9 cellular contexts compared by ENCODE assay signal in the genomic region with DNA sequence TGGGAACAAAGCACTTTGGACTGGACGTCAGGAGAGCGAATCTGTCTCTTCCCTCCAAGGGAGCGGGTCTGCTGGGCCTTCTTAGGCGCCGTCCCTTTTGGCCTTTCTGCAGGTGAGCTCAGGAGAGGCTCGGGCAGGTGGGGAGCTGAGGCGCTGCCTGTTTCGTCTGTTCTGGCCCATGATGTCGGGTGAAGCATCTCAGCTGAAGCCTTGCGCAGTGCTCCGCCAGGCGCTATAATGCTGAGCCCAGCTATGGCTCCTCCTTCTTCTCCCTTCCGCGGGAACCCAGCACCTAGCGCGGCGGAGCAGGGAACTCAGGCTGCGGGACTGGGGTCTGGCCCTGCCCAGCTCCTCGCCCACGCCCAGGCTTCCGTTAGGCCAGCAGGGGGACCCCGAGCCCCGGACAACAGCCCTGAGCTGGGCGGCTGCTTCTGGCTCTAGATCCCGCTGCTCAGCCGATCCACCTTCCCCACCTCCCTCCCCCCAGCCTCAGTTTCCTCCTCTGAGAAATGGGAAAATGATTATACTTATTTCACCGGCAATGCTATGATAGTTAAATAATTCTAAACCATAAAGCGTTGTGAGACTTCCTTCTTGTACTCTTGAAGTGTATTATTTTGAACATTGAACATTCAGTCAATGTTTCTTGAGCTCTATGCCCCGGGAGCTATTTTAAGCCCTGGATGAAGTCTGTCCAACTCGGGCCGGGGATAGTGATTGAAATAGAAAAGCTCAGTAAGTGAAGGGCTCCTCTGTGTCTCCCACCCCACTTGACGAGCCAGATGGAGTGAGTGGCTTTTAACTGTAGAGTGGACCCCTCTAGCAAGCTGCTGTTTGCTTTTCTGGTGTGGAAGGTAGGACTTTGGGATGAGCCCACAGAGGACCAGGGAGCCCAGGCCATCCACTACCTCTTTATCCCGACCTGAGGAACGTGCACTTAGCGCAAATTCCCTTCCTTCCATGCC. TPM values are rescaled to one million over a fixed set of nuclear protein-coding genes. Genes with fewer than 3 reads are reported as not detected.
A peak's percentile ranks its signal among the peaks of the same experiment; 100 is the strongest.
DNase-seq lines count a peak whose midpoint lies in the region; ATAC-seq and TF ChIP-seq lines count a peak whose summit lies in the region.
"Had no signal": no experiment of that assay in that cellular context is flagged by ENCODE, and none has a peak within 500 bp of the region (broad histone marks: within the 10 kb centered on the region; RNA-seq: fewer than 3 reads in every experiment).

No MANE protein-coding gene starts in this region.

- H3K4me1 Mint-ChIP-seq in activated naive CD8-positive, alpha-beta T cell treated with anti-CD3 and anti-CD28 coated beads, Interleukin-2, amount 50 U/mL, for 24 hours = peaks cover 3% of the 10 kb centered on the region

- H3K4me3 Mint-ChIP-seq in activated naive CD8-positive, alpha-beta T cell treated with anti-CD3 and anti-CD28 coated beads, Interleukin-2, amount 50 U/mL, for 24 hours = no peak overlapping the region

- H3K4me1 ChIP-seq in left ventricle myocardium inferior = peaks cover 9% of the 10 kb centered on the region

- peak; percentile 63 for TF ChIP-seq CTCF in GM13977 (IDR thresholded peaks at IDR 0.05; ENCODE audit: extremely low read depth, insufficient read depth, missing control alignments)
- TF ChIP-seq CTCF in left ventricle myocardium inferior (IDR thresholded peaks at IDR 0.05; ENCODE audit: borderline replicate concordance) = peak; percentile 86

- DNase-seq in AML-193 (lab: John Stamatoyannopoulos, UW) = peak; percentile 8 to 10
- peak; percentile 79 for DNase-seq in GM13977 (ENCODE audit: low spot score)
- peak; percentile 19 for DNase-seq in NCI-H526 treated with DMSO at 0.1 percent for 48 hours (lab: John Stamatoyannopoulos, UW)
- DNase-seq in activated naive CD8-positive, alpha-beta T cell treated with anti-CD3 and anti-CD28 coated beads, Interleukin-2, amount 50 U/mL, for 24 hours = peak; percentile 62
- DNase-seq in left ventricle myocardium inferior = peak; percentile 74
- peak; percentile 52 for DNase-seq in putamen (ENCODE audit: low spot score)

- in situ Hi-C loops in GM13977 (cut with MboI; ENCODE audit: low pct_unique_long_range_greater_than_20kb, low sequenced_read_pairs, unreplicated experiment) = no loop called here

- H3K27me3 Mint-ChIP-seq in activated naive CD8-positive, alpha-beta T cell treated with anti-CD3 and anti-CD28 coated beads, Interleukin-2, amount 50 U/mL, for 24 hours = peaks cover 37% of the 10 kb centered on the region

- H3K27me3 ChIP-seq in left ventricle myocardium inferior (ENCODE audit: low read depth) = peaks cover 69% of the 10 kb centered on the region

- H3K27ac ChIP-seq in left ventricle myocardium inferior (replicated peaks) = no peak overlapping the region

- H3K9me3 Mint-ChIP-seq in activated naive CD8-positive, alpha-beta T cell treated with anti-CD3 and anti-CD28 coated beads, Interleukin-2, amount 50 U/mL, for 24 hours = no peaks in the 10 kb centered on the region

- H3K36me3 ChIP-seq in left ventricle myocardium inferior = no peaks in the 10 kb centered on the region

- no peak overlapping the region for H3K27ac Mint-ChIP-seq in activated naive CD8-positive, alpha-beta T cell treated with anti-CD3 and anti-CD28 coated beads, Interleukin-2, amount 50 U/mL, for 24 hours

- ATAC-seq in activated naive CD8-positive, alpha-beta T cell treated with anti-CD3 and anti-CD28 coated beads, Interleukin-2, amount 50 U/mL, for 24 hours = peak; percentile 39
- ATAC-seq in HG03097 (IDR thresholded peaks at IDR 0.05; ENCODE audit: low FRiP score, unreplicated experiment) (no peak), HG02938 (IDR thresholded peaks at IDR 0.05; ENCODE audit: unreplicated experiment) (no peak)

- H3K4me3 ChIP-seq in left ventricle myocardium inferior = no peak overlapping the region

- H3K9me3 ChIP-seq in left ventricle myocardium inferior (replicated peaks) = no peaks in the 10 kb centered on the region

- intact Hi-C loops in left ventricle myocardium inferior (cut with micrococcal nuclease) = loop anchor here (2.0 to 10.0 kb wide), 2 partner anchors 73 to 97 kb away; no protein-coding TSS in a partner anchor

- H3K36me3 Mint-ChIP-seq in activated naive CD8-positive, alpha-beta T cell treated with anti-CD3 and anti-CD28 coated beads, Interleukin-2, amount 50 U/mL, for 24 hours (ENCODE audit: low read depth) = no peaks in the 10 kb centered on the region

RNA-seq across cellular contexts. Expression of a gene that starts 9.6 kb away (rescaled TPM):
- 16.4 TPM for total RNA-seq in left ventricle myocardium inferior
- total RNA-seq: pulmonary artery endothelial cell had no signal

RNA-seq across cellular contexts. Expression of a gene that starts 32.1 kb away (rescaled TPM):
- total RNA-seq in left ventricle myocardium inferior = not detected
- total RNA-seq: pulmonary artery endothelial cell had no signal

RNA-seq across cellular contexts. Expression of a gene that starts 57.7 kb away (rescaled TPM):
- not detected for total RNA-seq in left ventricle myocardium inferior
- total RNA-seq: pulmonary artery endothelial cell had no signal

Comparison
In these comparisons a context has a peak if more than half of its experiments do, and no peak if none do; other contexts are left out.
1. DNase-seq: peak in every context shown above with its lines; median percentile 79 in GM13977; 74 in left ventricle myocardium inferior; 62 in activated naive CD8-positive, alpha-beta T cell treated with anti-CD3 and anti-CD28 coated beads, Interleukin-2, amount 50 U/mL, for 24 hours; 52 in putamen; 19 in NCI-H526 treated with DMSO at 0.1 percent for 48 hours; 9 in AML-193.